ENCODE assay signal across 24 cellular contexts in the genomic region with DNA sequence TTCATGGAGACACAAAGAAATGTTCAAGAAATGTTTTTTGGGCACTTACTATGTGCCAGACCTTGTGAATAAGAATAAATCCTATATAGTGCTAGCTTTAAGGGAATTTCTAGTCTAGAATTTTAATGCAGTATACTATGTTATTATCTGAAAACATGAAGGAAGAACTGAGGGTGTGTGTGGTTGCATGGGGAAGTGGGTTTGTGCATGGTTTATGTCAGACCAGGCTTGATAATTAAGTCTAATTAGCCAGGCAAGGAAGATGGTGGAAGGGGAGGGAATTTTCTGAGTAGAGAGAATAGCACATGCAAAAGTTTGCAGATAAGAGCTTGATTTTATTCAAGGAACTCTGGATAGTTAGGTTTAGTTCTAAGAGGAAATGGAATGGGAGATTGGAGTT.
"Had no signal": no experiment of that assay in that cellular context is flagged by ENCODE, and none has a peak within 500 bp of the region (broad histone marks: within the 10 kb centered on the region; RNA-seq: fewer than 3 reads in every experiment).

No MANE protein-coding gene starts in this region.

- H3K27me3 Mint-ChIP-seq: activated CD4-positive, alpha-beta T cell treated with anti-CD3 and anti-CD28 coated beads, Interleukin-2, amount 10 ng/mL, durations not matched to agents 24 days and 14 days; activated CD8-positive, alpha-beta memory T cell treated with anti-CD3 and anti-CD28 coated beads, Interleukin-2, amount 10 ng/mL, durations not matched to agents 7 days and 5 days; activated T-cell treated with anti-CD3 and anti-CD28 coated beads, Interleukin-2, amount 50 U/mL, for 24 hours; central memory CD8-positive, alpha-beta T cell had no signal

- H3K4me3 Mint-ChIP-seq: activated CD4-positive, alpha-beta T cell treated with anti-CD3 and anti-CD28 coated beads, Interleukin-2, amount 10 ng/mL, durations not matched to agents 24 days and 14 days; activated CD8-positive, alpha-beta memory T cell treated with anti-CD3 and anti-CD28 coated beads, Interleukin-2, amount 10 ng/mL, durations not matched to agents 7 days and 5 days; activated T-cell treated with anti-CD3 and anti-CD28 coated beads, Interleukin-2, amount 50 U/mL, for 24 hours; central memory CD8-positive, alpha-beta T cell; T-helper 1 cell treated with Interleukin-12 subunit alpha and Interleukin-12 subunit beta and Interleukin-4 antibody, amounts not matched to agents 30 μg/mL and 1 μg/mL, for 36 hours had no signal

- H3K36me3 ChIP-seq: ascending aorta, SJCRH30 had no signal

- H3K4me1 Mint-ChIP-seq: central memory CD8-positive, alpha-beta T cell had no signal

- H3K4me1 ChIP-seq: ascending aorta, SJCRH30 had no signal

- H3K27ac ChIP-seq: ascending aorta, body of pancreas, SJCRH30, VCaP had no signal

- H3K27ac Mint-ChIP-seq: activated CD4-positive, alpha-beta T cell treated with anti-CD3 and anti-CD28 coated beads, Interleukin-2, amount 10 ng/mL, durations not matched to agents 24 days and 14 days; activated CD8-positive, alpha-beta memory T cell treated with anti-CD3 and anti-CD28 coated beads, Interleukin-2, amount 10 ng/mL, durations not matched to agents 7 days and 5 days; activated T-cell treated with anti-CD3 and anti-CD28 coated beads, Interleukin-2, amount 50 U/mL, for 24 hours; T-helper 1 cell treated with Interleukin-12 subunit alpha and Interleukin-12 subunit beta and Interleukin-4 antibody, amounts not matched to agents 30 μg/mL and 1 μg/mL, for 36 hours had no signal

- H3K27me3 ChIP-seq: ascending aorta, body of pancreas, SJCRH30 had no signal

- DNase-seq: activated CD4-positive, alpha-beta T cell treated with anti-CD3 and anti-CD28 coated beads, Interleukin-2, amount 10 ng/mL, durations not matched to agents 24 days and 14 days; activated CD4-positive, alpha-beta T cell treated with anti-CD3 and anti-CD28 coated beads, Interleukin-2, amount 50 U/mL, for 48 hours; activated CD8-positive, alpha-beta memory T cell treated with anti-CD3 and anti-CD28 coated beads, Interleukin-2, amount 10 ng/mL, durations not matched to agents 7 days and 5 days; activated gamma-delta T cell treated with Interleukin-2 at 50 U/mL for 16 hours; activated naive CD4-positive, alpha-beta T cell treated with anti-CD3 and anti-CD28 coated beads, Interleukin-2, amount 50 U/mL, for 16 hours; activated T-cell treated with anti-CD3 and anti-CD28 coated beads, Interleukin-2, amount 50 U/mL, for 24 hours; body of pancreas; cortex of kidney; Karpas-422; NCI-H1092 treated with DMSO at 0.1 percent for 48 hours; NCI-H1436; NCI-H1694 treated with DMSO at 0.1 percent for 48 hours; NCI-H2081 treated with DMSO at 0.1 percent for 48 hours; NCI-H446; NCI-H524; OCI-M1; Right ventricle myocardium superior; SJCRH30 had no signal

- ATAC-seq: activated CD8-positive, alpha-beta memory T cell treated with anti-CD3 and anti-CD28 coated beads, Interleukin-2, amount 10 ng/mL, durations not matched to agents 7 days and 5 days; body of pancreas; Panc1; SK-N-SH treated with all-trans-retinoic acid at 6 μM for 48 hours had no signal

- H3K4me3 ChIP-seq: ascending aorta, body of pancreas, SJCRH30 had no signal

- H3K9me3 ChIP-seq: ascending aorta, body of pancreas, SJCRH30 had no signal

- H3K9me3 Mint-ChIP-seq: activated CD4-positive, alpha-beta T cell treated with anti-CD3 and anti-CD28 coated beads, Interleukin-2, amount 10 ng/mL, durations not matched to agents 24 days and 14 days; activated T-cell treated with anti-CD3 and anti-CD28 coated beads, Interleukin-2, amount 50 U/mL, for 24 hours; central memory CD8-positive, alpha-beta T cell; T-helper 1 cell treated with Interleukin-12 subunit alpha and Interleukin-12 subunit beta and Interleukin-4 antibody, amounts not matched to agents 30 μg/mL and 1 μg/mL, for 36 hours had no signal
